ENCODE assay signal across 8 cellular contexts in genomic region chr3:186783731-186784515, GRCh38. TPM values are rescaled to one million over a fixed set of nuclear protein-coding genes. Genes with fewer than 3 reads are reported as not detected.
DNase-seq lines count a peak whose midpoint lies in the region; ATAC-seq and TF ChIP-seq lines count a peak whose summit lies in the region.

No MANE protein-coding gene starts in this region.

- H3K36me3 ChIP-seq in H7 (replicated peaks; ENCODE audit: control insufficient read depth, insufficient read depth, low read length), result peaks cover 44% of the 10 kb centered on the region
- peaks cover 55% of the 10 kb centered on the region for H3K36me3 ChIP-seq in MG63
- peaks cover 48% of the 10 kb centered on the region for H3K36me3 ChIP-seq in left ventricle myocardium inferior
- H3K36me3 ChIP-seq in upper lobe of left lung, result peaks cover 41 to 48% (median 44%) of the 10 kb centered on the region in 4 donors

- peak overlapping the region; percentile 99 for H3K27ac ChIP-seq in left ventricle myocardium inferior (replicated peaks)
- H3K27ac ChIP-seq in upper lobe of left lung, result peak overlapping the region; percentile 96 to 98 (median 98)

- peak; percentile 93 to 95 for ATAC-seq in upper lobe of left lung (ENCODE audit: low FRiP score in 2 of 2)

- H3K4me1 ChIP-seq in left ventricle myocardium inferior, result peaks cover 65% of the 10 kb centered on the region
- H3K4me1 ChIP-seq in upper lobe of left lung, result peaks cover 32 to 52% (median 41%) of the 10 kb centered on the region in 4 donors

- peak; percentile 56 for DNase-seq in GM04504 (ENCODE audit: low read depth)
- DNase-seq in H7, result peak; percentile 73
- DNase-seq in MG63, result peak; percentile 87
- peak; percentile 53 for DNase-seq in SW480 (ENCODE audit: low spot score)
- DNase-seq in amniotic epithelial cell (ENCODE audit: low read depth), result peak; percentile 65
- peak; percentile 88 for DNase-seq in left ventricle myocardium inferior
- peak; percentile 96 for DNase-seq in posterior vena cava (ENCODE audit: low spot score)
- peak; percentile 87 to 96 for DNase-seq in upper lobe of left lung

- no peaks in the 10 kb centered on the region for H3K27me3 ChIP-seq in H7 (ENCODE audit: control insufficient read depth, insufficient read depth, low read length)
- H3K27me3 ChIP-seq in MG63, result no peaks in the 10 kb centered on the region
- no peaks in the 10 kb centered on the region for H3K27me3 ChIP-seq in left ventricle myocardium inferior (ENCODE audit: low read depth)
- no peaks in the 10 kb centered on the region for H3K27me3 ChIP-seq in upper lobe of left lung

- 0% methylated on average over 22 to 55 of the region's 56 CpGs for WGBS in upper lobe of left lung, 2 donors

- H3K4me3 ChIP-seq in H7 (ENCODE audit: insufficient read depth, low read depth, low read length), result peak overlapping the region; percentile 99
- peak overlapping the region; percentile 97 for H3K4me3 ChIP-seq in MG63
- peak overlapping the region; percentile 94 for H3K4me3 ChIP-seq in left ventricle myocardium inferior
- H3K4me3 ChIP-seq in upper lobe of left lung, result peak overlapping the region; percentile 69 to 85 (median 78)

- peak in 1 of 4 donors; percentile 20 for TF ChIP-seq EP300 in upper lobe of left lung (IDR thresholded peaks at IDR 0.05)

- TF ChIP-seq CTCF in left ventricle myocardium inferior (IDR thresholded peaks at IDR 0.05; ENCODE audit: borderline replicate concordance), result no peak
- TF ChIP-seq CTCF in upper lobe of left lung (IDR thresholded peaks at IDR 0.05), result no peak

- H3K9me3 ChIP-seq in MG63, result no peaks in the 10 kb centered on the region
- H3K9me3 ChIP-seq in left ventricle myocardium inferior (replicated peaks), result no peaks in the 10 kb centered on the region
- H3K9me3 ChIP-seq in upper lobe of left lung, result no peaks in the 10 kb centered on the region

- intact Hi-C loops in left ventricle myocardium inferior (cut with micrococcal nuclease), result no loop called here
- intact Hi-C loops in posterior vena cava (cut with DNase I), result no loop called here

- peak in 3 of 4 donors; percentile 54 to 87 (median 58) for TF ChIP-seq POLR2A in upper lobe of left lung (IDR thresholded peaks at IDR 0.05)

RNA-seq across cellular contexts. Expression of gene EIF4A2, which starts 0.5 kb away (rescaled TPM):
- 523 and 819 TPM in 2 replicates for total RNA-seq in H7 (2014; rRNA removed; shearing (Covaris generic))
- 340 and 530 TPM in 2 replicates for total RNA-seq in MG63 (2014; rRNA removed; shearing (Covaris generic); ENCODE audit: low replicate concordance)
- 468 TPM for total RNA-seq in left ventricle myocardium inferior
- total RNA-seq in posterior vena cava, result 100 to 1,000 TPM; 263 to 283 TPM
- total RNA-seq in upper lobe of left lung, result 100 to 1,000 TPM; 215 to 409 (median 290) TPM

RNA-seq across cellular contexts. Expression of gene RFC4, which starts 22.4 kb away (rescaled TPM):
- total RNA-seq in H7 (2014; rRNA removed; shearing (Covaris generic)), result 105 and 131 TPM in 2 replicates
- total RNA-seq in MG63 (2014; rRNA removed; shearing (Covaris generic); ENCODE audit: low replicate concordance), result 51.6 and 65.3 TPM in 2 replicates
- total RNA-seq in left ventricle myocardium inferior (9.6 TPM), posterior vena cava (10 to 100 TPM; 10.9 to 12.4 TPM), upper lobe of left lung (10 to 100 TPM in 1 of 6 donors, 1 to 10 TPM in 5; 6.0 to 14.9 (median 8.7) TPM)

RNA-seq across cellular contexts. Expression of gene ADIPOQ, which starts 58.6 kb away (rescaled TPM):
- total RNA-seq in H7 (2014; rRNA removed; shearing (Covaris generic)), result not detected in 2 replicates
- not detected in 2 replicates for total RNA-seq in MG63 (2014; rRNA removed; shearing (Covaris generic); ENCODE audit: low replicate concordance)
- total RNA-seq in left ventricle myocardium inferior, result 0.69 TPM
- total RNA-seq in posterior vena cava, result 1 to 10 TPM; 1.5 to 1.9 TPM
- total RNA-seq in upper lobe of left lung, result under 1 TPM in 1 of 6 donors, not detected in 5; 0.20 TPM

Comparison
In these comparisons a context has a peak if more than half of its experiments do, and no peak if none do; other contexts are left out.
1. Peak in every context shown above with its lines: DNase-seq, ATAC-seq, H3K4me3 ChIP-seq and H3K27ac ChIP-seq.